Comparison of ENCODE assay signal across 8 cellular contexts in the genomic region with DNA sequence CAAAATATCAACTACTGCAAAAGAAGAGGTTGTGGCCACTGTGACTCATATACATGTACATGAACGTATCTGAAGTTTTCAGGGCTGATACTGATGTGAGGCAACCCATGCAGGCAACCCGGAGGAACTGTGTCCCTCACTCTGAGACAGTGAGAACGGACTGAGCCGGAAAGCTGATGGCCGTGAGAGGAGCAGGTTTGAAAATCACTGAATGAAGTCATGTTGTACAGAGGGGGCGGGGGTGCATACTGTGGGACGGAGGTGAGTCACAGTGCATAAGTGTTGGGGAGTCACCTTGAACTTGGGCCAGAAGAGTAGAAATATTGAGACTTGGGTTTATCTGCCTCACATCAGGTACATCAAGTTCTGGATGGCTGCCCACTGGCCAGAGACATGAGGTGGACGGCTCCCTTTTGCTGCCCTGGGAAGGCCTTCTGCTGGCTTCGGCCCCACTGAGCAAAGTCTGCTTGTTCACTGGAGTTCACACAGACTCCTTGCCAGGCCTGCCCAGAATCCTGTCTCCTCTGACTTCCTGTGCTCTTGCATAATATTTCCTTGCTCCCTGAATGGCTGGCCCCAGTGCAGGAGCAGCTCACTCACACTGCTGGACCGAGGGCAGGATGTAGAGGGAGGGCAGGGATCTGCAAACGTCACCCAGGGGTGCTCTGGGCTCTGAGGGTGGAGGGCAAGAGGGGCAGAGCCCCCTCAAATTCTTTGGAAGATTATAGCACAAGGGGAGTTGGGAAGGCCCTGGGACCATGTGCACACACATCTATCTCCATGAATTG. TPM values are rescaled to one million over a fixed set of nuclear protein-coding genes. Genes with fewer than 3 reads are reported as not detected.
DNase-seq lines count a peak whose midpoint lies in the region; ATAC-seq and TF ChIP-seq lines count a peak whose summit lies in the region.

No MANE protein-coding gene starts in this region.

- H3K27ac ChIP-seq in PC-3 (ENCODE audit: low read length): peak overlapping the region; percentile 92

- no peaks in the 10 kb centered on the region for H4K20me1 ChIP-seq in PC-3 (ENCODE audit: low read length)

- H3K9ac ChIP-seq in PC-3 (ENCODE audit: low read length): peak overlapping the region; percentile 61

- H3K4me1 ChIP-seq in PC-3 (ENCODE audit: insufficient read depth, low read length): peaks cover 72% of the 10 kb centered on the region

- ATAC-seq in PC-3: peak; percentile 77
- no peak for ATAC-seq in stimulated activated naive B cell treated with anti-CD40 and anti-IgM and Interleukin-4, amounts not matched to agents 10 μg/mL and 1 μg/mL and 100 μg/mL, for 72 hours (replicated peaks)

- H3K36me3 ChIP-seq in PC-3 (ENCODE audit: low read depth, low read length): peaks cover 9% of the 10 kb centered on the region; the same call in 1 of the 2 replicates

- H3K4me3 Mint-ChIP-seq in nephron: no peak overlapping the region
- H3K4me3 Mint-ChIP-seq in stimulated activated naive B cell treated with anti-CD40 and anti-IgM and Interleukin-4, amounts not matched to agents 10 μg/mL and 1 μg/mL and 100 μg/mL, for 72 hours: no peak overlapping the region

- H3K27me3 ChIP-seq in PC-3 (ENCODE audit: low read length): no peaks in the 10 kb centered on the region

- TF ChIP-seq CTCF in PC-3 (conservative IDR thresholded peaks at IDR 0.05; ENCODE audit: low read depth, low read length): no peak
- TF ChIP-seq CTCF in epithelial cell of esophagus (IDR thresholded peaks at IDR 0.05; ENCODE audit: insufficient read depth, low read depth, low read length, missing control alignments): no peak
- TF ChIP-seq CTCF in nephron (IDR thresholded peaks at IDR 0.05; ENCODE audit: unreplicated experiment in 3 of 3): no peak

- peak overlapping the region; percentile 51 for H3K4me2 ChIP-seq in PC-3 (ENCODE audit: low read length)

- DNase-seq in ELR (ENCODE audit: low read depth) (peak; percentile 99), PC-3 (peak; percentile 97), epithelial cell of esophagus (ENCODE audit: low read depth) (peak; percentile 97), NCI-H1417 treated with DMSO at 0.1 percent for 48 hours (lab: John Stamatoyannopoulos, UW) (no peak), NCI-H2081 (lab: John Stamatoyannopoulos, UW) (no peak), foreskin melanocyte (no peak)
- DNase-seq in stimulated activated naive B cell treated with anti-CD40 and anti-IgM and Interleukin-4, amounts not matched to agents 10 μg/mL and 1 μg/mL and 100 μg/mL, for 72 hours: no peak

- H3K79me2 ChIP-seq in PC-3 (ENCODE audit: low read length): peaks cover 82% of the 10 kb centered on the region

- H2AFZ ChIP-seq in PC-3 (ENCODE audit: low read length): no peak overlapping the region

- peaks cover 7% of the 10 kb centered on the region for H3F3A ChIP-seq in PC-3 (ENCODE audit: low read length, unreplicated experiment)

- POLR2A ChIA-PET in PC-3 (lab: Charles Lee; ENCODE audit: unreplicated experiment): interaction anchor here (0.6 kb wide), 1 partner anchor 44 kb away, joined by 3 read pairs; no protein-coding TSS in a partner anchor

- peaks cover 11% of the 10 kb centered on the region for H3K4me1 Mint-ChIP-seq in nephron
- no peaks in the 10 kb centered on the region for H3K4me1 Mint-ChIP-seq in stimulated activated naive B cell treated with anti-CD40 and anti-IgM and Interleukin-4, amounts not matched to agents 10 μg/mL and 1 μg/mL and 100 μg/mL, for 72 hours

- H3K27ac Mint-ChIP-seq in nephron: peak overlapping the region; percentile 68 to 93 (median 73)
- no peak overlapping the region for H3K27ac Mint-ChIP-seq in stimulated activated naive B cell treated with anti-CD40 and anti-IgM and Interleukin-4, amounts not matched to agents 10 μg/mL and 1 μg/mL and 100 μg/mL, for 72 hours

- no TSS peak for BruUV-seq in PC-3 (replicated peaks; lab: Mats Ljungman, UMichigan)

- no peaks in the 10 kb centered on the region for H3K9me3 Mint-ChIP-seq in nephron
- H3K9me3 Mint-ChIP-seq in stimulated activated naive B cell treated with anti-CD40 and anti-IgM and Interleukin-4, amounts not matched to agents 10 μg/mL and 1 μg/mL and 100 μg/mL, for 72 hours: no peaks in the 10 kb centered on the region

- CTCF ChIA-PET in PC-3 (lab: Charles Lee): no interaction called here

- no peaks in the 10 kb centered on the region for H3K9me3 ChIP-seq in PC-3 (ENCODE audit: low read length)

- H3K36me3 Mint-ChIP-seq in nephron (ENCODE audit: low read depth): no peaks in the 10 kb centered on the region
- H3K36me3 Mint-ChIP-seq in stimulated activated naive B cell treated with anti-CD40 and anti-IgM and Interleukin-4, amounts not matched to agents 10 μg/mL and 1 μg/mL and 100 μg/mL, for 72 hours: no peaks in the 10 kb centered on the region

- peaks cover 6% of the 10 kb centered on the region for H3K27me3 Mint-ChIP-seq in nephron (ENCODE audit: low read depth)
- H3K27me3 Mint-ChIP-seq in stimulated activated naive B cell treated with anti-CD40 and anti-IgM and Interleukin-4, amounts not matched to agents 10 μg/mL and 1 μg/mL and 100 μg/mL, for 72 hours: peaks cover 4 to 23% of the 10 kb centered on the region in 2 donors

- H3K4me3 ChIP-seq in PC-3 (ENCODE audit: low read length) (peak overlapping the region; percentile 10; the same call in 1 of the 2 replicates), epithelial cell of esophagus (ENCODE audit: low read length) (no peak overlapping the region)

- intact Hi-C loops in PC-3 (cut with micrococcal nuclease): loop anchor here (2.0 kb wide), 1 partner anchor 22 kb away; no protein-coding TSS in a partner anchor

- H3K9me2 ChIP-seq in PC-3 (replicated peaks; ENCODE audit: low read length): no peaks in the 10 kb centered on the region

RNA-seq across cellular contexts. Expression of gene EPAS1, which starts 18.1 kb away (rescaled TPM):
- total RNA-seq in PC-3 (2014; rRNA removed): 43.2 and 77.0 TPM in 2 replicates

Comparison
In these comparisons a context has a peak if more than half of its experiments do, and no peak if none do; other contexts are left out.
1. DNase-seq: peak in ELR (single experiment), PC-3 (single experiment) and epithelial cell of esophagus (single experiment); none in NCI-H1417 treated with DMSO at 0.1 percent for 48 hours (single experiment), NCI-H2081 (0 of 2), stimulated activated naive B cell treated with anti-CD40 and anti-IgM and Interleukin-4, amounts not matched to agents 10 μg/mL and 1 μg/mL and 100 μg/mL, for 72 hours (single experiment) and foreskin melanocyte (single experiment).